23 cellular contexts compared by ENCODE assay signal in the genomic region with DNA sequence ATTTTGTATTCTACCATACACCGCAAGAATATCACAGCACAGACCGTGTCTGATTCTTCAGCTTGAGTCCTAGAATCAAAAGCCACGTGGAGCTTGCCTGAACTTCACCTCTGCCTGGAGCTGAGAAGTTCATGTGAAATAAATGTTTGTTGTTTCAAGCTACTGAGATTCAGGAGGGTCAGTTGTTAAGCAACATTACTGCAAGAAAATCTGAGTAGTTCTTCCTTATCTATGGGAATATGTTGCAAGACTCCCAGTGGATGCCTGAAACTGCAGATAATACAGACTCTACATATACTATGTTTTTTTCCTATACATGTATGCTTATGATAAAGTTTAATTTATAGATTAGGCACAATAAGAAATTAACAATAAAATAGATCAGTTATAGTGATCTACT.
"Had no signal": no experiment of that assay in that cellular context is flagged by ENCODE, and none has a peak within 500 bp of the region (broad histone marks: within the 10 kb centered on the region; RNA-seq: fewer than 3 reads in every experiment).

No MANE protein-coding gene starts in this region.

- H3K4me3 ChIP-seq: neural progenitor cell, ovary, psoas muscle, right lobe of liver, sigmoid colon, stomach, thoracic aorta, thyroid gland, tibial nerve, upper lobe of left lung, vagina had no signal

- DNase-seq: natural killer cell; occipital lobe; ovary; posterior cingulate gyrus; psoas muscle; right cardiac atrium; right lobe of liver; sigmoid colon; small intestine; stimulated activated CD4-positive, alpha-beta T cell treated with anti-CD3 and anti-CD28 coated beads, Interleukin-15, amount 100 ng/mL, for 24 hours; stimulated activated CD4-positive, alpha-beta T cell treated with anti-CD3 and anti-CD28 coated beads, Interleukin-2, amount 100 ng/mL, for 24 hours; stimulated activated CD4-positive, alpha-beta T cell treated with anti-CD3 and anti-CD28 coated beads, Interleukin-2, amount 100 ng/mL, for 48 hours; stimulated activated CD4-positive, alpha-beta T cell treated with anti-CD3 and anti-CD28 coated beads, Interleukin-4, amount 100 ng/mL, for 24 hours; stimulated activated naive B cell treated with anti-CD40 and anti-IgM and Interleukin-4, amounts not matched to agents 10 μg/mL and 1 μg/mL and 100 μg/mL, for 72 hours; stimulated activated naive CD4-positive, alpha-beta T cell treated with Interleukin-2 at 50 U/mL for 16 hours; stomach; thyroid gland; trophoblast cell; upper lobe of left lung had no signal
